ENCODE assay signal across 11 cellular contexts in genomic region chr12:6225630-6226001, GRCh38. TPM values are rescaled to one million over a fixed set of nuclear protein-coding genes. Genes with fewer than 3 reads are reported as not detected.
A peak's percentile ranks its signal among the peaks of the same experiment; 100 is the strongest.
DNase-seq lines count a peak whose midpoint lies in the region; ATAC-seq, FAIRE-seq and TF ChIP-seq lines count a peak whose summit lies in the region.
"Had no signal": no experiment of that assay in that cellular context is flagged by ENCODE, and none has a peak within 500 bp of the region (broad histone marks: within the 10 kb centered on the region; RNA-seq: fewer than 3 reads in every experiment).

No MANE protein-coding gene starts in this region.

- peak overlapping the region in 1 of 4 donors; percentile 1 for H3K4me3 ChIP-seq in Peyer's patch
- no peak overlapping the region for H3K4me3 ChIP-seq in H1 (ENCODE audit: extremely low read depth in 1 of 4, insufficient read depth in 2 of 4, low read depth in 3 of 4, low read length in 4 of 4)
- peak overlapping the region in 1 of 2 experiments; percentile 59 for H3K4me3 ChIP-seq in mesenchymal stem cell (ENCODE audit: insufficient read depth in 1 of 2, low read depth in 1 of 2, low read length in 2 of 2)

- peaks cover 4 to 13% of the 10 kb centered on the region in 2 experiments for H4K20me1 ChIP-seq in H1 (replicated peaks in 1 of 2; ENCODE audit: control insufficient read depth in 1 of 2, insufficient read depth in 2 of 2, low read length in 2 of 2)

- H3K4ac ChIP-seq in H1 (replicated peaks; ENCODE audit: insufficient read length, low read depth, low read length) (no peak overlapping the region), mesenchymal stem cell (ENCODE audit: low read depth in 1 of 2, low read length in 2 of 2) (no peak overlapping the region)

- H3K79me1 ChIP-seq in H1 (ENCODE audit: low read depth, low read length) (peaks cover 18% of the 10 kb centered on the region), mesenchymal stem cell (replicated peaks; ENCODE audit: low read length, poor library complexity, severe bottlenecking) (peaks cover 6% of the 10 kb centered on the region)

- no peak overlapping the region for H3K4me2 ChIP-seq in H1 (ENCODE audit: insufficient read depth in 1 of 2, low read depth in 2 of 2, low read length in 2 of 2)
- no peak overlapping the region for H3K4me2 ChIP-seq in mesenchymal stem cell (ENCODE audit: low read length, poor library complexity, severe bottlenecking)

- no peaks in the 10 kb centered on the region for H3K23me2 ChIP-seq in H1 (ENCODE audit: low read depth, low read length)

- 87% methylated on average over 5 of the region's 5 CpGs; no CpG with 5 or more reads in 1 of the 2 experiments for WGBS in H1 (ENCODE audit: extremely low coverage in 1 of 2, insufficient coverage in 1 of 2, insufficient read length in 1 of 2, insufficient replicate concordance in 2 of 2, low coverage in 1 of 2, low lambda C conversion rate in 2 of 2, missing lambda C conversion rate in 1 of 2), 2 experiments
- 92% methylated on average over 4 of the region's 5 CpGs for WGBS in mesenchymal stem cell

- H2BK12ac ChIP-seq in H1 (ENCODE audit: low read depth, low read length) (no peak overlapping the region), mesenchymal stem cell (ENCODE audit: low read length in 2 of 2) (no peak overlapping the region)

- H2BK20ac ChIP-seq in H1 (ENCODE audit: low read length) = no peak overlapping the region

- H3K36me3 ChIP-seq in Peyer's patch = peaks cover 0 to 8% (median 0%) of the 10 kb centered on the region in 3 donors
- H3K36me3 ChIP-seq in H1 (ENCODE audit: control insufficient read depth in 2 of 4, insufficient read depth in 4 of 4, low read length in 3 of 4) = peaks cover 11 to 34% (median 22%) of the 10 kb centered on the region in 4 experiments
- peaks cover 10 to 23% of the 10 kb centered on the region in 2 experiments for H3K36me3 ChIP-seq in mesenchymal stem cell (ENCODE audit: control insufficient read depth in 1 of 2, insufficient read depth in 2 of 2, low read depth in 1 of 2, low read length in 2 of 2)

- TF ChIP-seq RAD21 in H1 (IDR thresholded peaks at IDR 0.05 in 1 of 2, conservative IDR thresholded peaks at IDR 0.05 in 1 of 2; ENCODE audit: low read depth in 2 of 2, low read length in 2 of 2) = no peak

- H4K91ac ChIP-seq in H1 (replicated peaks; ENCODE audit: insufficient read length, low read length) = no peak overlapping the region
- no peak overlapping the region for H4K91ac ChIP-seq in mesenchymal stem cell (ENCODE audit: low read length)

- POLR2A ChIA-PET in H1 (lab: Charles Lee; ENCODE audit: partially characterized antibody) = interaction anchor here (9.3 kb wide), 1 partner anchor 12 kb away, joined by 51 read pairs; no protein-coding TSS in a partner anchor

- TF ChIP-seq CTCF in Peyer's patch (IDR thresholded peaks at IDR 0.05) = no peak
- no peak for TF ChIP-seq CTCF in H1 (IDR thresholded peaks at IDR 0.05; ENCODE audit: control extremely low read depth in 1 of 3, insufficient read depth in 1 of 3, low read depth in 1 of 3, low read length in 3 of 3)

- no peak overlapping the region for H2BK120ac ChIP-seq in H1 (replicated peaks; ENCODE audit: low read depth, low read length)
- H2BK120ac ChIP-seq in mesenchymal stem cell (ENCODE audit: low read depth, low read length) = no peak overlapping the region

- H3K27ac ChIP-seq in Peyer's patch = peak overlapping the region in 3 of 4 donors; percentile 80 to 94 (median 85)
- peak overlapping the region; percentile 0; the same call in 1 of the 2 replicates for H3K27ac ChIP-seq in H1 (ENCODE audit: low read depth, low read length)
- no peak overlapping the region for H3K27ac ChIP-seq in mesenchymal stem cell (ENCODE audit: low read length, poor library complexity, severe bottlenecking)
- peak overlapping the region; percentile 99 for H3K27ac ChIP-seq in temporal lobe (ENCODE audit: low read depth, low read length)

- H3K18ac ChIP-seq in H1 (ENCODE audit: extremely low read depth, low read length) (no peak overlapping the region), mesenchymal stem cell (ENCODE audit: low read depth in 1 of 2, low read length in 2 of 2) (no peak overlapping the region)

- no peak for TF ChIP-seq POLR2A in Peyer's patch (IDR thresholded peaks at IDR 0.05)
- no peak for TF ChIP-seq POLR2A in H1 (IDR thresholded peaks at IDR 0.05; ENCODE audit: control extremely low read depth in 1 of 2, low read depth in 2 of 2, low read length in 2 of 2)

- H3K27me3 ChIP-seq in Peyer's patch (no peaks in the 10 kb centered on the region), H1 (replicated peaks in 1 of 4; ENCODE audit: control insufficient read depth in 3 of 4, extremely low read depth in 1 of 4, insufficient read depth in 3 of 4, low read length in 3 of 4) (no peaks in the 10 kb centered on the region), mesenchymal stem cell (ENCODE audit: control insufficient read depth in 1 of 2, insufficient read depth in 1 of 2, low read length in 2 of 2) (no peaks in the 10 kb centered on the region)

- H3K14ac ChIP-seq in H1 (ENCODE audit: insufficient read length) (no peak overlapping the region), mesenchymal stem cell (ENCODE audit: low read length in 2 of 2) (no peak overlapping the region)

- no peak overlapping the region for H2AFZ ChIP-seq in H1 (ENCODE audit: low read length)
- H2AFZ ChIP-seq in mesenchymal stem cell (ENCODE audit: low read depth, low read length) = no peak overlapping the region

- H2BK15ac ChIP-seq in H1 (ENCODE audit: low read length) (no peak overlapping the region), mesenchymal stem cell (ENCODE audit: low read depth, poor library complexity, severe bottlenecking) (no peak overlapping the region)

- H4K8ac ChIP-seq in H1 (ENCODE audit: extremely low read depth, insufficient read depth, low read length) (no peak overlapping the region), mesenchymal stem cell (ENCODE audit: low read length) (no peak overlapping the region)

- H4K5ac ChIP-seq in H1 (ENCODE audit: insufficient read length, low read depth, low read length) = no peak overlapping the region

- H3K23ac ChIP-seq in H1 (ENCODE audit: insufficient read length) (no peak overlapping the region), mesenchymal stem cell (ENCODE audit: low read length in 2 of 2) (no peak overlapping the region)

- no peak overlapping the region for H3K9ac ChIP-seq in H1 (replicated peaks in 1 of 4; ENCODE audit: extremely low read depth in 1 of 4, low read depth in 3 of 4, low read length in 3 of 4)
- peak overlapping the region; percentile 87 for H3K9ac ChIP-seq in mesenchymal stem cell (ENCODE audit: low read length)

- H2AK5ac ChIP-seq in H1 (ENCODE audit: low read depth, low read length) = no peak overlapping the region
- H2AK5ac ChIP-seq in mesenchymal stem cell (ENCODE audit: low read length, severe bottlenecking) = no peak overlapping the region

- no peak overlapping the region for H2BK5ac ChIP-seq in H1 (ENCODE audit: low read depth, low read length)
- no peak overlapping the region for H2BK5ac ChIP-seq in mesenchymal stem cell (ENCODE audit: low read depth, low read length, poor library complexity, severe bottlenecking)

- CTCF ChIA-PET in H1 (lab: Charles Lee; ENCODE audit: partially characterized antibody) = interaction anchor here (0.6 to 15.1 kb wide), 7 partner anchors 16 to 125 kb away, joined by 3 to 130 read pairs (median 5); partner anchors contain the start of gene CD9

- H3K56ac ChIP-seq in H1 (replicated peaks; ENCODE audit: insufficient read length, low read depth, low read length) = no peak overlapping the region

- TF ChIP-seq EP300 in H1 (IDR thresholded peaks at IDR 0.05; ENCODE audit: borderline replicate concordance in 1 of 2, low read depth in 2 of 2, low read length in 2 of 2) = no peak

- H3K9me3 ChIP-seq in Peyer's patch = no peaks in the 10 kb centered on the region
- no peaks in the 10 kb centered on the region for H3K9me3 ChIP-seq in H1 (ENCODE audit: insufficient read depth in 2 of 2, low read depth in 1 of 2, low read length in 1 of 2)
- H3K9me3 ChIP-seq in mesenchymal stem cell (ENCODE audit: control insufficient read depth, low read length) = no peaks in the 10 kb centered on the region

- ATAC-seq in HG03354 (IDR thresholded peaks at IDR 0.05; ENCODE audit: poor library complexity, severe bottlenecking, unreplicated experiment) = no peak
- ATAC-seq: naive thymus-derived CD4-positive, alpha-beta T cell had no signal

- no peak for DNase-seq in Peyer's patch
- DNase-seq in H1 (ENCODE audit: low read depth in 1 of 2, low spot score in 2 of 2) = no peak
- DNase-seq in mesenchymal stem cell = no peak
- no peak for DNase-seq in anterior cingulate cortex (lab: John Stamatoyannopoulos, UW)
- DNase-seq in EL = no peak
- no peak for DNase-seq in NCI-H2107 treated with DMSO at 0.1 percent for 48 hours (lab: John Stamatoyannopoulos, UW; ENCODE audit: unreplicated experiment)
- DNase-seq: HFFc6; naive thymus-derived CD4-positive, alpha-beta T cell had no signal

- H3K4me1 ChIP-seq in Peyer's patch = peaks cover 1 to 96% (median 26%) of the 10 kb centered on the region in 4 donors
- H3K4me1 ChIP-seq in H1 (replicated peaks in 1 of 4; ENCODE audit: control insufficient read depth in 3 of 4, insufficient read depth in 4 of 4, low read length in 3 of 4) = peaks cover 0 to 2% (median 1%) of the 10 kb centered on the region in 4 experiments; a peak in 6 of 7 replicates
- H3K4me1 ChIP-seq in mesenchymal stem cell (ENCODE audit: control insufficient read depth, insufficient read depth, low read depth, low read length) = peaks cover 30% of the 10 kb centered on the region

- FAIRE-seq in H1 (lab: Jason Lieb, UNC) = no peak
- FAIRE-seq: RCC 7860 had no signal

- peaks cover 0 to 61% of the 10 kb centered on the region in 2 experiments; a peak in 3 of 4 replicates for H3K79me2 ChIP-seq in H1 (ENCODE audit: control insufficient read depth in 1 of 2, insufficient read depth in 2 of 2, low read length in 2 of 2)

TF ChIP-seq in H1, 55 proteins besides CTCF, POLR2A, EP300 and RAD21 (continues in another document):
- TF ChIP-seq HDAC2 (IDR thresholded peaks at IDR 0.05; ENCODE audit: borderline replicate concordance in 1 of 2, low read depth in 2 of 2, low read length in 2 of 2) = no peak
- TF ChIP-seq KDM5A (IDR thresholded peaks at IDR 0.05; ENCODE audit: low read length) = no peak
- TF ChIP-seq NRF1 (IDR thresholded peaks at IDR 0.05; ENCODE audit: low read depth, low read length) = no peak
- no peak for TF ChIP-seq PHF8 (conservative IDR thresholded peaks at IDR 0.05; ENCODE audit: low read depth, low read length)

RNA-seq across cellular contexts. Expression of gene CD9, which starts 25.4 kb away (rescaled TPM):
- total RNA-seq in Peyer's patch (100 to 1,000 TPM in 3 of 4 donors, 10 to 100 TPM in 1; 31.4 to 176 (median 141) TPM), temporal lobe (22.1 TPM)
- total RNA-seq in H1 (2021; fragmentation: NEBNext Ultra II Directional; extraction: Animal tissue kit (Norgen Biotek cat#: 25700)) = 164 and 168 TPM in 2 replicates
- 173 and 319 TPM in 2 replicates for polyA plus RNA-seq in H1 (2011; rRNA removed)
- polyA plus RNA-seq in H1 (2011; cell fraction: cytosol; rRNA removed) = 270 TPM
- polyA plus RNA-seq in H1 (2011; cell fraction: nucleus; rRNA removed) = 124 TPM
- polyA plus RNA-seq in H1 (2012, experiment 1 of 2) = 202 to 227 TPM (median 219 TPM) in 4 replicates
- polyA plus RNA-seq in H1 (2012, experiment 2 of 2) = 250 TPM
- 461 TPM for polyA plus RNA-seq in H1 (2013, experiment 1 of 2)
- 438 TPM for polyA plus RNA-seq in H1 (2013, experiment 2 of 2)
- 187 and 223 TPM in 2 replicates for polyA minus RNA-seq in H1 (2011; rRNA and poly(A)+ RNA removed)
- polyA minus RNA-seq in H1 (2011; cell fraction: cytosol; rRNA and poly(A)+ RNA removed) = 121 TPM
- 81.6 TPM for polyA minus RNA-seq in H1 (2011; cell fraction: nucleus; rRNA and poly(A)+ RNA removed)
- polyA plus RNA-seq in mesenchymal stem cell (2013, experiment 1 of 2) = 253 TPM
- 270 TPM for polyA plus RNA-seq in mesenchymal stem cell (2013, experiment 2 of 2)
